ENCODE assay signal across 10 cellular contexts in the genomic region with DNA sequence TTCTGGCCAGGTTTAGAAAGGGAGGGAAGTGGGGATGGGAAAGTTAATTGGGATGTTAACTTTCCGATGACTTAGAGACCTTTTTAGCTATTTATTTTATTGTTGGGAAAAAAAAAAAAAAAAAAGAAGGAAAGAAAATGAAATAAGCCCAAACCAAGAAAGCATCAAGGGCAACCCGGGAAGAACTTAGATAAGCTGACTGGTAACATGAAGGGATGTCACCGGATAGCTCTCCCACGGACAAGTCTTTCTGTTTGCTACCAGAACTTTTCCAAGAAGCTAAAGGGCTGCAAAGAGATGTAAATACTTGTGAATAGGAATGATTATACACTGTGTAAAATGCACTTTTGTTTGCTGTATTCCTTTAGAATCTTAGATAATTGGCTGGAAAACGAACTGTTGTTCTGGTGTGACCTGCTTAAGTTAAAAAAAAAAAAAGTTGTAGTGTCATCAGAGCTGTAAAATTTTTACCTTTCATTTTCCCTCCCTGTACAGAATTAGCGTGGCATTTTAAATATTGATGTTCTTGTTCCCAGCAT. TPM values are rescaled to one million over a fixed set of nuclear protein-coding genes. Genes with fewer than 3 reads are reported as not detected.
DNase-seq lines count a peak whose midpoint lies in the region; ATAC-seq lines count a peak whose summit lies in the region.
"Had no signal": no experiment of that assay in that cellular context is flagged by ENCODE, and none has a peak within 500 bp of the region (broad histone marks: within the 10 kb centered on the region; RNA-seq: fewer than 3 reads in every experiment).

No MANE protein-coding gene starts in this region.

- CTCF ChIA-PET in activated CD4-positive, alpha-beta memory T cell treated with anti-CD3 and anti-CD28 coated beads for 36 hours (lab: Charles Lee), result interaction anchor here (0.6 to 4.4 kb wide), 8 partner anchors 9 to 282 kb away, joined by 3 to 34 read pairs (median 5); no protein-coding TSS in a partner anchor

- H3K4me1 Mint-ChIP-seq in activated CD4-positive, alpha-beta T cell treated with anti-CD3 and anti-CD28 coated beads, Interleukin-2, amount 10 ng/mL, durations not matched to agents 24 days and 14 days, result peaks cover 50% of the 10 kb centered on the region
- peaks cover 44% of the 10 kb centered on the region for H3K4me1 Mint-ChIP-seq in activated CD4-positive, alpha-beta memory T cell treated with anti-CD3 and anti-CD28 coated beads for 36 hours (ENCODE audit: low read depth)

- no peak overlapping the region for H3K27ac ChIP-seq in stomach smooth muscle (ENCODE audit: low read length)

- H3K27ac Mint-ChIP-seq in activated CD4-positive, alpha-beta T cell treated with anti-CD3 and anti-CD28 coated beads, Interleukin-2, amount 10 ng/mL, durations not matched to agents 24 days and 14 days, result peak overlapping the region; percentile 96
- H3K27ac Mint-ChIP-seq in activated CD4-positive, alpha-beta memory T cell treated with anti-CD3 and anti-CD28 coated beads for 36 hours, result peak overlapping the region; percentile 77

- no peaks in the 10 kb centered on the region for H3K9me3 ChIP-seq in iPS-18c (ENCODE audit: control insufficient read depth, insufficient read depth, low read length)
- no peaks in the 10 kb centered on the region for H3K9me3 ChIP-seq in stomach smooth muscle (ENCODE audit: control insufficient read depth in 2 of 2, low read length in 2 of 2)

- no peaks in the 10 kb centered on the region for H3K36me3 ChIP-seq in stomach smooth muscle (ENCODE audit: control insufficient read depth in 2 of 2, insufficient read depth in 2 of 2, low read length in 2 of 2)

- peaks cover 83% of the 10 kb centered on the region for H3K27me3 Mint-ChIP-seq in activated CD4-positive, alpha-beta T cell treated with anti-CD3 and anti-CD28 coated beads, Interleukin-2, amount 10 ng/mL, durations not matched to agents 24 days and 14 days
- peaks cover 85% of the 10 kb centered on the region for H3K27me3 Mint-ChIP-seq in activated CD4-positive, alpha-beta memory T cell treated with anti-CD3 and anti-CD28 coated beads for 36 hours

- peaks cover 62 to 95% of the 10 kb centered on the region in 2 donors for H3K27me3 ChIP-seq in stomach smooth muscle (ENCODE audit: control insufficient read depth in 1 of 2, insufficient read depth in 2 of 2, low read length in 2 of 2)

- H3K9me3 Mint-ChIP-seq in activated CD4-positive, alpha-beta T cell treated with anti-CD3 and anti-CD28 coated beads, Interleukin-2, amount 10 ng/mL, durations not matched to agents 24 days and 14 days, result peaks cover 7% of the 10 kb centered on the region
- peaks cover 3% of the 10 kb centered on the region for H3K9me3 Mint-ChIP-seq in activated CD4-positive, alpha-beta memory T cell treated with anti-CD3 and anti-CD28 coated beads for 36 hours

- peaks cover 9% of the 10 kb centered on the region for H3K36me3 Mint-ChIP-seq in activated CD4-positive, alpha-beta T cell treated with anti-CD3 and anti-CD28 coated beads, Interleukin-2, amount 10 ng/mL, durations not matched to agents 24 days and 14 days (ENCODE audit: low read depth)
- H3K36me3 Mint-ChIP-seq in activated CD4-positive, alpha-beta memory T cell treated with anti-CD3 and anti-CD28 coated beads for 36 hours, result peaks cover 14% of the 10 kb centered on the region

- POLR2A ChIA-PET in activated CD4-positive, alpha-beta memory T cell treated with anti-CD3 and anti-CD28 coated beads for 36 hours (lab: Charles Lee), result interaction anchor here (0.6 to 1.2 kb wide), 5 partner anchors 9 to 133 kb away, joined by 3 to 6 read pairs (median 4); no protein-coding TSS in a partner anchor

- H3K4me3 ChIP-seq in iPS-18c (ENCODE audit: insufficient read depth, low read depth, low read length), result peak overlapping the region; percentile 70
- peak overlapping the region; percentile 60 to 72 for H3K4me3 ChIP-seq in stomach smooth muscle (ENCODE audit: low read length in 2 of 2)

- peak overlapping the region; percentile 93 for H3K4me3 Mint-ChIP-seq in activated CD4-positive, alpha-beta T cell treated with anti-CD3 and anti-CD28 coated beads, Interleukin-2, amount 10 ng/mL, durations not matched to agents 24 days and 14 days
- peak overlapping the region; percentile 84 for H3K4me3 Mint-ChIP-seq in activated CD4-positive, alpha-beta memory T cell treated with anti-CD3 and anti-CD28 coated beads for 36 hours

- peak; percentile 56 for DNase-seq in activated CD4-positive, alpha-beta T cell treated with anti-CD3 and anti-CD28 coated beads, Interleukin-2, amount 10 ng/mL, durations not matched to agents 24 days and 14 days
- DNase-seq in activated CD4-positive, alpha-beta T cell treated with anti-CD3 and anti-CD28 coated beads for 4 hours, result no peak
- no peak for DNase-seq in activated CD4-positive, alpha-beta memory T cell treated with anti-CD3 and anti-CD28 coated beads for 36 hours
- DNase-seq in DMS153 (lab: John Stamatoyannopoulos, UW), result no peak
- DNase-seq: NCI-H2081 had no signal

- ATAC-seq in GM18502 (IDR thresholded peaks at IDR 0.05; ENCODE audit: poor library complexity, unreplicated experiment) (no peak), HG03354 (IDR thresholded peaks at IDR 0.05; ENCODE audit: poor library complexity, severe bottlenecking, unreplicated experiment) (no peak)

- intact Hi-C loops in activated CD4-positive, alpha-beta T cell treated with anti-CD3 and anti-CD28 coated beads, Interleukin-2, amount 10 ng/mL, durations not matched to agents 24 days and 14 days (cut with micrococcal nuclease), result loop anchor here (1.0 to 10.0 kb wide), 5 partner anchors 10 to 282 kb away; no protein-coding TSS in a partner anchor
- intact Hi-C loops in activated CD4-positive, alpha-beta memory T cell treated with anti-CD3 and anti-CD28 coated beads for 36 hours (cut with micrococcal nuclease), result loop anchor here (1.0 to 5.0 kb wide), 3 partner anchors 35 to 120 kb away; no protein-coding TSS in a partner anchor

- peaks cover 29% of the 10 kb centered on the region for H3K4me1 ChIP-seq in stomach smooth muscle (ENCODE audit: control insufficient read depth, insufficient read depth, low read length)

- H3K9ac ChIP-seq in stomach smooth muscle (ENCODE audit: low read length in 2 of 2), result no peak overlapping the region

RNA-seq across cellular contexts. Expression of gene FOXB1, which starts 2.8 kb away (rescaled TPM):
- total RNA-seq in activated CD4-positive, alpha-beta T cell treated with anti-CD3 and anti-CD28 coated beads, Interleukin-2, amount 10 ng/mL, durations not matched to agents 24 days and 14 days, result 0.54 and 0.68 TPM in 2 replicates
- 1 to 10 TPM; 1.5 to 2.0 TPM for total RNA-seq in activated CD4-positive, alpha-beta memory T cell treated with anti-CD3 and anti-CD28 coated beads for 36 hours
- total RNA-seq: subcutaneous adipose tissue had no signal
